ENCODE assay signal across 18 cellular contexts in genomic region chr19:30630289-30631034, GRCh38.
DNase-seq lines count a peak whose midpoint lies in the region; ATAC-seq and TF ChIP-seq lines count a peak whose summit lies in the region.
"Had no signal": no experiment of that assay in that cellular context is flagged by ENCODE, and none has a peak within 500 bp of the region (broad histone marks: within the 10 kb centered on the region; RNA-seq: fewer than 3 reads in every experiment).

No MANE protein-coding gene starts in this region.

- H2BK20ac ChIP-seq in H9 (ENCODE audit: low read depth, low read length, poor library complexity, severe bottlenecking): no peak overlapping the region

- H3K27ac ChIP-seq in H9 (ENCODE audit: insufficient read length, low read depth, low read length): no peak overlapping the region
- H3K27ac ChIP-seq in VCaP: peak overlapping the region; percentile 100
- H3K27ac ChIP-seq: BLaER1, Peyer's patch, SJSA1 had no signal

- no peak overlapping the region for H3K4me2 ChIP-seq in H9 (ENCODE audit: insufficient read depth, insufficient read length, low read length)
- H3K4me2 ChIP-seq: BLaER1 had no signal

- no peak overlapping the region for H4K91ac ChIP-seq in H9 (ENCODE audit: insufficient read length, low read depth, low read length)

- H3K27ac Mint-ChIP-seq in H9 (peak overlapping the region in 2 of 3 experiments; percentile 27 to 44; a peak in 2 of 7 replicates), glutamatergic neuron (ENCODE audit: unreplicated experiment) (peak overlapping the region; percentile 17), endothelial cell (ENCODE audit: unreplicated experiment) (no peak overlapping the region)
- H3K27ac Mint-ChIP-seq: CD8-positive, alpha-beta memory T cell had no signal

- H3T11ph ChIP-seq in H9 (ENCODE audit: low read length): no peak overlapping the region

- no peaks in the 10 kb centered on the region for H4K20me1 ChIP-seq in H9 (ENCODE audit: control insufficient read depth, insufficient read depth, insufficient read length)
- H4K20me1 ChIP-seq: BLaER1 had no signal

- H3K9ac ChIP-seq in H9 (ENCODE audit: extremely low read depth, insufficient read length, low read length): no peak overlapping the region
- H3K9ac ChIP-seq: BLaER1 had no signal

- no peaks in the 10 kb centered on the region for H3K23me2 ChIP-seq in H9 (ENCODE audit: insufficient read length, low read depth, low read length, poor library complexity, severe bottlenecking)

- 0 out of 2 replicates have a peak overlapping the region, but pooled peaks have one; percentile 15 for H3K14ac ChIP-seq in H9 (ENCODE audit: insufficient read depth, low read length)

- no peaks in the 10 kb centered on the region for H3K9me3 ChIP-seq in H9 (ENCODE audit: control insufficient read depth, low read depth, low read length)
- H3K9me3 ChIP-seq: BLaER1, Peyer's patch had no signal

- H2BK5ac ChIP-seq in H9 (ENCODE audit: insufficient read length, low read length): no peak overlapping the region

- H3K36me3 Mint-ChIP-seq in H9 (ENCODE audit: insufficient read depth in 1 of 3, low read depth in 3 of 3) (no peaks in the 10 kb centered on the region; a peak in 1 of 7 replicates), glutamatergic neuron (ENCODE audit: unreplicated experiment) (peaks cover 6% of the 10 kb centered on the region), endothelial cell (ENCODE audit: low read depth, unreplicated experiment) (no peaks in the 10 kb centered on the region)
- H3K36me3 Mint-ChIP-seq: CD8-positive, alpha-beta memory T cell had no signal

- no peak overlapping the region for H2AK5ac ChIP-seq in H9 (ENCODE audit: insufficient read length, low read length)

- H2BK12ac ChIP-seq in H9 (ENCODE audit: insufficient read length, low read depth, low read length): no peak overlapping the region

- H3K79me2 ChIP-seq in H9 (ENCODE audit: insufficient read depth, low read length): no peaks in the 10 kb centered on the region

- H4K5ac ChIP-seq in H9 (ENCODE audit: insufficient read length, low read depth, low read length): no peak overlapping the region

- no peak overlapping the region for H2BK120ac ChIP-seq in H9 (ENCODE audit: low read depth, low read length, poor library complexity, severe bottlenecking)

- H3K23ac ChIP-seq in H9 (ENCODE audit: insufficient read length, low read depth, low read length): no peak overlapping the region

- H3K4ac ChIP-seq in H9 (ENCODE audit: low read depth, low read length): no peak overlapping the region

- no peak overlapping the region for H2AFZ ChIP-seq in H9 (ENCODE audit: low read length)

- no peaks in the 10 kb centered on the region for H3K79me1 ChIP-seq in H9 (ENCODE audit: insufficient read depth, low read depth, low read length, poor library complexity, severe bottlenecking)

- no CpG with 5 or more reads among the region's 14 CpGs for WGBS in H9 (ENCODE audit: extremely low coverage, insufficient read length, low lambda C conversion rate)

- no peak for ATAC-seq in GM21515 (IDR thresholded peaks at IDR 0.05; ENCODE audit: unreplicated experiment)
- ATAC-seq: K562 had no signal

- DNase-seq in NCI-H446 treated with DMSO at 0.1 percent for 48 hours (lab: John Stamatoyannopoulos, UW) (peak; percentile 8), NCI-H446 (lab: John Stamatoyannopoulos, UW) (no peak), H9 (no peak), glutamatergic neuron (no peak), CD1c-positive myeloid dendritic cell (ENCODE audit: extremely low spot score) (no peak), endothelial cell (ENCODE audit: low spot score) (no peak)
- DNase-seq: CD8-positive, alpha-beta memory T cell; GF-D8; NCI-H1417 treated with DMSO at 0.1 percent for 48 hours; NCI-H2029; NCI-H510A treated with DMSO at 0.1 percent for 48 hours; NK-92 treated with Interleukin-12 subunit alpha and Interleukin-12 subunit beta, amount 100 ng/mL, for 24 hours; Peyer's patch had no signal

- no peaks in the 10 kb centered on the region for H3K4me1 ChIP-seq in H9 (ENCODE audit: insufficient read depth, low read length)
- H3K4me1 ChIP-seq: BLaER1, Peyer's patch, SJSA1 had no signal

- H3K4me1 Mint-ChIP-seq in H9 (peaks cover 5 to 11% of the 10 kb centered on the region in 2 experiments; a peak in 2 of 4 replicates), glutamatergic neuron (ENCODE audit: low read depth, unreplicated experiment) (peaks cover 13% of the 10 kb centered on the region), endothelial cell (ENCODE audit: unreplicated experiment) (no peaks in the 10 kb centered on the region)
- H3K4me1 Mint-ChIP-seq: CD8-positive, alpha-beta memory T cell had no signal

- H3K56ac ChIP-seq in H9 (ENCODE audit: insufficient read length, low read depth, low read length): no peak overlapping the region

- H3K18ac ChIP-seq in H9 (ENCODE audit: insufficient read length, low read depth, low read length): no peak overlapping the region

- no peaks in the 10 kb centered on the region; a peak in 1 of 5 replicates for H3K9me3 Mint-ChIP-seq in H9
- H3K9me3 Mint-ChIP-seq in glutamatergic neuron (ENCODE audit: unreplicated experiment): peaks cover 5% of the 10 kb centered on the region
- H3K9me3 Mint-ChIP-seq in endothelial cell (ENCODE audit: unreplicated experiment): no peaks in the 10 kb centered on the region

- H3K4me3 Mint-ChIP-seq in H9 (no peak overlapping the region), glutamatergic neuron (ENCODE audit: unreplicated experiment) (no peak overlapping the region), endothelial cell (ENCODE audit: unreplicated experiment) (no peak overlapping the region)
- H3K4me3 Mint-ChIP-seq: CD8-positive, alpha-beta memory T cell had no signal

- H3K27me3 Mint-ChIP-seq in H9 (ENCODE audit: low read depth): no peaks in the 10 kb centered on the region
- H3K27me3 Mint-ChIP-seq in glutamatergic neuron (ENCODE audit: unreplicated experiment): peaks cover 2% of the 10 kb centered on the region
- peaks cover 3% of the 10 kb centered on the region for H3K27me3 Mint-ChIP-seq in endothelial cell (ENCODE audit: unreplicated experiment)

- H4K8ac ChIP-seq in H9 (replicated peaks; ENCODE audit: insufficient read length, low read depth, low read length): no peak overlapping the region

- TF ChIP-seq CTCF in H9 (conservative IDR thresholded peaks at IDR 0.05) (no peak), VCaP (conservative IDR thresholded peaks at IDR 0.05) (no peak; the same call in 1 of the 2 replicates), glutamatergic neuron (IDR thresholded peaks at IDR 0.05; ENCODE audit: partially characterized antibody, unreplicated experiment) (no peak), endothelial cell (IDR thresholded peaks at IDR 0.05; ENCODE audit: unreplicated experiment) (no peak)

- H2BK15ac ChIP-seq in H9 (ENCODE audit: low read depth, low read length): no peak overlapping the region

- H3K27me3 ChIP-seq in H9 (ENCODE audit: insufficient read depth, low read length): no peaks in the 10 kb centered on the region
- H3K27me3 ChIP-seq: BLaER1, Peyer's patch, SJSA1 had no signal
